ENCODE assay signal across 15 cellular contexts in genomic region chr10:46550795-46551700, GRCh38. TPM values are rescaled to one million over a fixed set of nuclear protein-coding genes. Genes with fewer than 3 reads are reported as not detected.
A peak's percentile ranks its signal among the peaks of the same experiment; 100 is the strongest.
DNase-seq lines count a peak whose midpoint lies in the region; ATAC-seq and TF ChIP-seq lines count a peak whose summit lies in the region.
"Had no signal": no experiment of that assay in that cellular context is flagged by ENCODE, and none has a peak within 500 bp of the region (broad histone marks: within the 10 kb centered on the region; RNA-seq: fewer than 3 reads in every experiment).

No MANE protein-coding gene starts in this region.

- no peak overlapping the region for H3K4me3 Mint-ChIP-seq in activated T-cell treated with anti-CD3 and anti-CD28 coated beads, Interleukin-2, amount 50 U/mL, for 4 hours
- H3K4me3 Mint-ChIP-seq: naive B cell had no signal

- H3K36me3 ChIP-seq in lower lobe of right lung = peaks cover 12% of the 10 kb centered on the region
- no peaks in the 10 kb centered on the region for H3K36me3 ChIP-seq in suprapubic skin

- H3K36me3 Mint-ChIP-seq in activated T-cell treated with anti-CD3 and anti-CD28 coated beads, Interleukin-2, amount 50 U/mL, for 4 hours (ENCODE audit: insufficient read depth) = no peaks in the 10 kb centered on the region
- H3K36me3 Mint-ChIP-seq: naive B cell had no signal

- TF ChIP-seq CTCF in lower lobe of right lung (IDR thresholded peaks at IDR 0.05) (no peak), suprapubic skin (IDR thresholded peaks at IDR 0.05) (no peak)

- peaks cover 1% of the 10 kb centered on the region for H3K4me1 Mint-ChIP-seq in activated T-cell treated with anti-CD3 and anti-CD28 coated beads, Interleukin-2, amount 50 U/mL, for 4 hours (ENCODE audit: low read depth)

- no peak overlapping the region for H3K4me3 ChIP-seq in lower lobe of right lung
- no peak overlapping the region for H3K4me3 ChIP-seq in suprapubic skin
- H3K4me3 ChIP-seq: upper lobe of left lung had no signal

- 78% methylated on average over 8 of the region's 8 CpGs for WGBS in suprapubic skin

- no peak for TF ChIP-seq EP300 in suprapubic skin (IDR thresholded peaks at IDR 0.05)

- H3K27me3 Mint-ChIP-seq in activated T-cell treated with anti-CD3 and anti-CD28 coated beads, Interleukin-2, amount 50 U/mL, for 4 hours (ENCODE audit: low read depth) = peaks cover 5% of the 10 kb centered on the region
- H3K27me3 Mint-ChIP-seq: naive B cell had no signal

- H3K27ac ChIP-seq in lower lobe of right lung (no peak overlapping the region), suprapubic skin (no peak overlapping the region)
- H3K27ac ChIP-seq: upper lobe of left lung had no signal

- TF ChIP-seq POLR2A in suprapubic skin (IDR thresholded peaks at IDR 0.05) = no peak

- intact Hi-C loops in lower lobe of right lung (cut with DNase I) = no loop called here

- DNase-seq in activated T-cell treated with anti-CD3 and anti-CD28 coated beads, Interleukin-2, amount 50 U/mL, for 48 hours = peak; percentile 15
- no peak for DNase-seq in activated T-cell treated with anti-CD3 and anti-CD28 coated beads, Interleukin-2, amount 50 U/mL, for 4 hours
- DNase-seq in activated effector memory CD4-positive, alpha-beta T cell treated with Interleukin-2 at 50 U/mL for 16 hours = peak; percentile 0
- peak; percentile 41 for DNase-seq in lower lobe of right lung
- peak; percentile 57 to 76 for DNase-seq in suprapubic skin (ENCODE audit: low spot score in 2 of 2)
- no peak for DNase-seq in UCSD-AML1 (lab: John Stamatoyannopoulos, UW; ENCODE audit: unreplicated experiment)
- DNase-seq in kidney glomerular epithelial cell (lab: John Stamatoyannopoulos, UW) = no peak
- DNase-seq: ACHN; effector memory CD4-positive, alpha-beta T cell; naive B cell; NCI-H1092 treated with DMSO at 0.1 percent for 48 hours had no signal

- ATAC-seq in activated T-cell treated with anti-CD3 and anti-CD28 coated beads, Interleukin-2, amount 50 U/mL, for 4 hours = no peak
- ATAC-seq in lower lobe of right lung (no peak), GM18873 (IDR thresholded peaks at IDR 0.05; ENCODE audit: low FRiP score, unreplicated experiment) (no peak)

- no peaks in the 10 kb centered on the region for H3K9me3 Mint-ChIP-seq in activated T-cell treated with anti-CD3 and anti-CD28 coated beads, Interleukin-2, amount 50 U/mL, for 4 hours
- H3K9me3 Mint-ChIP-seq: naive B cell had no signal

- peaks cover 27% of the 10 kb centered on the region for H3K4me1 ChIP-seq in lower lobe of right lung
- peaks cover 13% of the 10 kb centered on the region for H3K4me1 ChIP-seq in suprapubic skin

- H3K27me3 ChIP-seq in lower lobe of right lung (ENCODE audit: low read depth) = peaks cover 17% of the 10 kb centered on the region
- peaks cover 16% of the 10 kb centered on the region for H3K27me3 ChIP-seq in suprapubic skin

- H3K9me3 ChIP-seq in lower lobe of right lung (no peaks in the 10 kb centered on the region), suprapubic skin (no peaks in the 10 kb centered on the region)
- H3K9me3 ChIP-seq: upper lobe of left lung had no signal

RNA-seq across cellular contexts. Expression of gene GPRIN2, which starts 5.4 kb away (rescaled TPM):
- not detected for total RNA-seq in activated T-cell treated with anti-CD3 and anti-CD28 coated beads, Interleukin-2, amount 50 U/mL, for 4 hours
- 42.1 TPM for total RNA-seq in lower lobe of right lung
- total RNA-seq in suprapubic skin = 10 to 100 TPM; 32.8 to 61.2 (median 40.4) TPM
- total RNA-seq: fibroblast of villous mesenchyme; T-helper 1 cell treated with Interleukin-12 subunit alpha and Interleukin-12 subunit beta and Interleukin-4 antibody, amounts not matched to agents 30 ng/mL and 1 ng/mL, for 36 hours had no signal

RNA-seq across cellular contexts. Expression of gene SYT15, which starts 27.9 kb away (rescaled TPM):
- under 1 TPM; 0.46 to 0.66 (median 0.53) TPM for total RNA-seq in activated T-cell treated with anti-CD3 and anti-CD28 coated beads, Interleukin-2, amount 50 U/mL, for 4 hours
- 34.5 TPM for total RNA-seq in lower lobe of right lung
- total RNA-seq in suprapubic skin = 1 to 10 TPM in 3 of 4 donors, under 1 TPM in 1; 0.26 to 4.0 (median 2.6) TPM

Comparison
In these comparisons a context has a peak if more than half of its experiments do, and no peak if none do; other contexts are left out.
1. DNase-seq: peak in activated T-cell treated with anti-CD3 and anti-CD28 coated beads, Interleukin-2, amount 50 U/mL, for 48 hours (2 of 2), activated effector memory CD4-positive, alpha-beta T cell treated with Interleukin-2 at 50 U/mL for 16 hours (single experiment), lower lobe of right lung (single experiment) and suprapubic skin (2 of 2); none in activated T-cell treated with anti-CD3 and anti-CD28 coated beads, Interleukin-2, amount 50 U/mL, for 4 hours (single experiment), UCSD-AML1 (single experiment) and kidney glomerular epithelial cell (single experiment).
2. RNA of gene GPRIN2, which starts 5.4 kb away (total RNA-seq): 42.1 TPM in lower lobe of right lung (single experiment) and 32.8 to 61.2 TPM in suprapubic skin; not detected in activated T-cell treated with anti-CD3 and anti-CD28 coated beads, Interleukin-2, amount 50 U/mL, for 4 hours; every median in the first group is over 10 times any median in the second.